ENCODE assay signal across 25 cellular contexts in genomic region chr21:27462786-27463185, GRCh38.
A peak's percentile ranks its signal among the peaks of the same experiment; 100 is the strongest.
DNase-seq lines count a peak whose midpoint lies in the region; ATAC-seq, FAIRE-seq and TF ChIP-seq lines count a peak whose summit lies in the region.
"Had no signal": no experiment of that assay in that cellular context is flagged by ENCODE, and none has a peak within 500 bp of the region (broad histone marks: within the 10 kb centered on the region; RNA-seq: fewer than 3 reads in every experiment).

No MANE protein-coding gene starts in this region.

- H3K36me3 ChIP-seq in OCI-LY3 (replicated peaks; ENCODE audit: low read depth, low read length), result no peaks in the 10 kb centered on the region
- H3K36me3 ChIP-seq in astrocyte (ENCODE audit: insufficient read depth, low read length), result no peaks in the 10 kb centered on the region
- no peaks in the 10 kb centered on the region for H3K36me3 ChIP-seq in keratinocyte (ENCODE audit: control insufficient read depth in 2 of 2, extremely low read depth in 1 of 2, insufficient read depth in 2 of 2, low read length in 2 of 2)
- H3K36me3 ChIP-seq in smooth muscle cell (ENCODE audit: low read depth), result no peaks in the 10 kb centered on the region
- no peaks in the 10 kb centered on the region for H3K36me3 ChIP-seq in mammary epithelial cell (ENCODE audit: insufficient read depth, low read length)
- H3K36me3 ChIP-seq: BLaER1 treated with 17β-estradiol and CSF1 and Interleukin-3, amounts not matched to agents 10 nM and 100 nM had no signal

- 76% methylated on average over 3 of the region's 3 CpGs for WGBS in smooth muscle cell (ENCODE audit: low lambda C conversion rate)
- WGBS in mammary epithelial cell (ENCODE audit: low coverage, missing lambda C conversion rate), result 88% methylated on average over 3 of the region's 3 CpGs

- no peak for TF ChIP-seq CTCF in OCI-LY3 (IDR thresholded peaks at IDR 0.05; ENCODE audit: low read depth, low read length)
- no peak for TF ChIP-seq CTCF in astrocyte (IDR thresholded peaks at IDR 0.05; ENCODE audit: insufficient read depth, low read depth, low read length)
- TF ChIP-seq CTCF in keratinocyte (optimal IDR thresholded peaks at IDR 0.05 in 1 of 3, IDR thresholded peaks at IDR 0.05 in 1 of 3, conservative IDR thresholded peaks at IDR 0.05 in 1 of 3; ENCODE audit: extremely low read depth in 1 of 3, insufficient read depth in 2 of 3, low read length in 3 of 3), result no peak
- TF ChIP-seq CTCF in smooth muscle cell (IDR thresholded peaks at IDR 0.05; ENCODE audit: borderline replicate concordance, insufficient read depth, poor library complexity, severe bottlenecking), result no peak
- TF ChIP-seq CTCF in mammary epithelial cell (conservative IDR thresholded peaks at IDR 0.05 in 1 of 2, IDR thresholded peaks at IDR 0.05 in 1 of 2; ENCODE audit: extremely low read depth in 1 of 2, insufficient read depth in 1 of 2, low read depth in 1 of 2, low read length in 2 of 2), result no peak
- no peak for TF ChIP-seq CTCF in D721Med (IDR thresholded peaks at IDR 0.05; ENCODE audit: insufficient read depth, missing control alignments)

- H3K4me1 Mint-ChIP-seq in astrocyte (ENCODE audit: low read depth, unreplicated experiment), result peaks cover 2% of the 10 kb centered on the region
- H3K4me1 Mint-ChIP-seq: B cell had no signal

- no peaks in the 10 kb centered on the region for H3K36me3 Mint-ChIP-seq in astrocyte (ENCODE audit: low read depth, unreplicated experiment)
- H3K36me3 Mint-ChIP-seq: CD8-positive, alpha-beta T cell had no signal

- H4K20me1 ChIP-seq in OCI-LY3 (ENCODE audit: insufficient read depth, low read length), result no peaks in the 10 kb centered on the region
- no peaks in the 10 kb centered on the region for H4K20me1 ChIP-seq in astrocyte (ENCODE audit: insufficient read depth, low read length)
- no peaks in the 10 kb centered on the region for H4K20me1 ChIP-seq in keratinocyte (ENCODE audit: control insufficient read depth, extremely low read depth, insufficient read depth, low read length)
- no peaks in the 10 kb centered on the region for H4K20me1 ChIP-seq in smooth muscle cell (ENCODE audit: low read depth)
- H4K20me1 ChIP-seq in mammary epithelial cell (ENCODE audit: insufficient read depth, low read length), result no peaks in the 10 kb centered on the region
- H4K20me1 ChIP-seq: BLaER1 treated with 17β-estradiol and CSF1 and Interleukin-3, amounts not matched to agents 10 nM and 100 nM had no signal

- H3K9me3 Mint-ChIP-seq in astrocyte (ENCODE audit: unreplicated experiment), result no peaks in the 10 kb centered on the region

- peaks cover 4% of the 10 kb centered on the region for H3F3A ChIP-seq in smooth muscle cell (ENCODE audit: low read depth)

- H3K4me3 Mint-ChIP-seq in astrocyte (ENCODE audit: unreplicated experiment), result no peak overlapping the region
- H3K4me3 Mint-ChIP-seq: B cell; CD4-positive, alpha-beta T cell; CD8-positive, alpha-beta T cell had no signal

- H3K27ac ChIP-seq in OCI-LY3 (ENCODE audit: low read length), result no peak overlapping the region
- H3K27ac ChIP-seq in astrocyte (ENCODE audit: low read depth, low read length), result no peak overlapping the region
- H3K27ac ChIP-seq in keratinocyte (ENCODE audit: control insufficient read depth, insufficient read depth, low read length), result no peak overlapping the region
- H3K27ac ChIP-seq in smooth muscle cell (ENCODE audit: low read depth), result no peak overlapping the region
- no peak overlapping the region for H3K27ac ChIP-seq in mammary epithelial cell (ENCODE audit: insufficient read depth, low read depth, low read length)
- H3K27ac ChIP-seq: 22Rv1; A549; BLaER1 treated with 17β-estradiol and CSF1 and Interleukin-3, amounts not matched to agents 10 nM and 100 nM; C4-2B had no signal

- FAIRE-seq in astrocyte (lab: Jason Lieb, UNC) (peak; percentile 39), keratinocyte (lab: Jason Lieb, UNC) (no peak), D721Med (lab: Jason Lieb, UNC) (no peak)
- FAIRE-seq: A549, GM12878 had no signal

- H2AFZ ChIP-seq in OCI-LY3 (ENCODE audit: low read depth, low read length), result peak overlapping the region; percentile 65
- no peak overlapping the region for H2AFZ ChIP-seq in astrocyte (ENCODE audit: low read depth, low read length)
- no peak overlapping the region for H2AFZ ChIP-seq in keratinocyte (ENCODE audit: control insufficient read depth, low read length)
- H2AFZ ChIP-seq in smooth muscle cell (ENCODE audit: low read depth), result peak overlapping the region; percentile 7
- no peak overlapping the region for H2AFZ ChIP-seq in mammary epithelial cell (ENCODE audit: low read depth, low read length)

- H3K4me3 ChIP-seq in OCI-LY3 (ENCODE audit: low read length) (no peak overlapping the region), astrocyte (ENCODE audit: insufficient read depth, low read depth, low read length) (no peak overlapping the region), keratinocyte (ENCODE audit: control insufficient read depth in 2 of 3, extremely low read depth in 1 of 3, insufficient read depth in 2 of 3, low read depth in 1 of 3, low read length in 3 of 3) (no peak overlapping the region), smooth muscle cell (no peak overlapping the region), mammary epithelial cell (replicated peaks in 1 of 3; ENCODE audit: insufficient read depth in 1 of 3, low read depth in 2 of 3, low read length in 3 of 3) (no peak overlapping the region)
- H3K4me3 ChIP-seq: A549; BLaER1 treated with 17β-estradiol and CSF1 and Interleukin-3, amounts not matched to agents 10 nM and 100 nM; GM12878 had no signal

- H3K27me3 ChIP-seq in OCI-LY3 (ENCODE audit: low read depth, low read length) (no peaks in the 10 kb centered on the region), astrocyte (ENCODE audit: insufficient read depth, low read length) (no peaks in the 10 kb centered on the region), keratinocyte (ENCODE audit: control insufficient read depth, extremely low read depth, insufficient read depth, low read length) (no peaks in the 10 kb centered on the region), smooth muscle cell (ENCODE audit: low read depth) (no peaks in the 10 kb centered on the region), mammary epithelial cell (ENCODE audit: insufficient read depth, low read length) (no peaks in the 10 kb centered on the region)
- H3K27me3 ChIP-seq: BLaER1 treated with 17β-estradiol and CSF1 and Interleukin-3, amounts not matched to agents 10 nM and 100 nM had no signal

- no peak overlapping the region for H3K9ac ChIP-seq in OCI-LY3 (ENCODE audit: low read length)
- H3K9ac ChIP-seq in astrocyte (ENCODE audit: low read length), result no peak overlapping the region
- H3K9ac ChIP-seq in keratinocyte (ENCODE audit: control insufficient read depth, extremely low read depth, insufficient read depth, low read length), result no peak overlapping the region
- H3K9ac ChIP-seq in smooth muscle cell (ENCODE audit: low read depth), result no peak overlapping the region
- no peak overlapping the region for H3K9ac ChIP-seq in mammary epithelial cell (ENCODE audit: insufficient read depth, low read length)
- H3K9ac ChIP-seq: BLaER1 treated with 17β-estradiol and CSF1 and Interleukin-3, amounts not matched to agents 10 nM and 100 nM had no signal

- H3K9me3 ChIP-seq in OCI-LY3 (ENCODE audit: insufficient read depth, low read length) (no peaks in the 10 kb centered on the region), astrocyte (ENCODE audit: insufficient read depth, low read depth, low read length) (no peaks in the 10 kb centered on the region), keratinocyte (ENCODE audit: control insufficient read depth, low read depth, low read length) (no peaks in the 10 kb centered on the region), smooth muscle cell (replicated peaks; ENCODE audit: low read depth) (no peaks in the 10 kb centered on the region), mammary epithelial cell (replicated peaks; ENCODE audit: insufficient read depth, low read length) (no peaks in the 10 kb centered on the region)
- H3K9me3 ChIP-seq: A549; BLaER1 treated with 17β-estradiol and CSF1 and Interleukin-3, amounts not matched to agents 10 nM and 100 nM; Caco-2 had no signal

- dilution Hi-C loops in keratinocyte (cut with MboI; ENCODE audit: extremely low pct_ligation_motif_present, low sequenced_read_pairs), result no loop called here
- dilution Hi-C loops in mammary epithelial cell (cut with HindIII; ENCODE audit: low sequenced_read_pairs), result no loop called here

- no peaks in the 10 kb centered on the region for H3K79me2 ChIP-seq in OCI-LY3 (ENCODE audit: low read length)
- no peaks in the 10 kb centered on the region for H3K79me2 ChIP-seq in astrocyte (ENCODE audit: insufficient read depth, low read length)
- no peaks in the 10 kb centered on the region for H3K79me2 ChIP-seq in keratinocyte (ENCODE audit: control insufficient read depth, insufficient read depth, low read length)
- no peaks in the 10 kb centered on the region for H3K79me2 ChIP-seq in smooth muscle cell (ENCODE audit: low read depth)
- no peaks in the 10 kb centered on the region for H3K79me2 ChIP-seq in mammary epithelial cell (ENCODE audit: insufficient read depth, low read length)

- no peak overlapping the region for H3K4me2 ChIP-seq in OCI-LY3 (ENCODE audit: low read length)
- H3K4me2 ChIP-seq in astrocyte (ENCODE audit: low read length), result no peak overlapping the region
- peak overlapping the region; percentile 7 for H3K4me2 ChIP-seq in keratinocyte (ENCODE audit: control insufficient read depth, extremely low read depth, insufficient read depth, low read depth, low read length)
- H3K4me2 ChIP-seq in smooth muscle cell, result no peak overlapping the region
- no peak overlapping the region for H3K4me2 ChIP-seq in mammary epithelial cell (ENCODE audit: insufficient read depth, low read depth, low read length)
- H3K4me2 ChIP-seq: A549; BLaER1 treated with 17β-estradiol and CSF1 and Interleukin-3, amounts not matched to agents 10 nM and 100 nM had no signal

- CTCF ChIA-PET in mammary epithelial cell (lab: Charles Lee; ENCODE audit: low non-redundant PET), result no interaction called here

- DNase-seq in astrocyte (ENCODE audit: low read depth) (no peak), keratinocyte (ENCODE audit: low read depth, low spot score) (no peak), smooth muscle cell (lab: John Stamatoyannopoulos, UW; ENCODE audit: unreplicated experiment) (no peak), mammary epithelial cell (no peak), D721Med (ENCODE audit: insufficient read length, low spot score) (no peak)
- DNase-seq: AML-193; Caco-2; Calu3; CD4-positive, alpha-beta T cell; CD8-positive, alpha-beta T cell; DMS 273 treated with DMSO at 0.1 percent for 48 hours; DMS153; DMS53; DMS79; DND-41; EL; GDM1 had no signal

- intact Hi-C loops in mammary epithelial cell (cut with micrococcal nuclease), result no loop called here

- no peaks in the 10 kb centered on the region for H3K27me3 Mint-ChIP-seq in astrocyte (ENCODE audit: low read depth, unreplicated experiment)
- H3K27me3 Mint-ChIP-seq: B cell; CD4-positive, alpha-beta T cell had no signal

- in situ Hi-C loops in mammary epithelial cell (cut with MboI; ENCODE audit: low sequenced_read_pairs in 2 of 2), result no loop called here

- peaks cover 11% of the 10 kb centered on the region for H3K4me1 ChIP-seq in OCI-LY3 (ENCODE audit: low read length)
- H3K4me1 ChIP-seq in astrocyte (ENCODE audit: insufficient read depth, low read length), result no peaks in the 10 kb centered on the region
- H3K4me1 ChIP-seq in keratinocyte (ENCODE audit: control insufficient read depth, extremely low read depth, insufficient read depth, low read length), result peaks cover 40% of the 10 kb centered on the region
- no peaks in the 10 kb centered on the region for H3K4me1 ChIP-seq in smooth muscle cell (ENCODE audit: low read depth)
- no peaks in the 10 kb centered on the region for H3K4me1 ChIP-seq in mammary epithelial cell (ENCODE audit: insufficient read depth, low read length)
- H3K4me1 ChIP-seq: A549; BLaER1 treated with 17β-estradiol and CSF1 and Interleukin-3, amounts not matched to agents 10 nM and 100 nM; Caco-2 had no signal

- no TSS peak for BruUV-seq in mammary epithelial cell (replicated peaks; lab: Mats Ljungman, UMichigan)

- H3K9me1 ChIP-seq in keratinocyte (ENCODE audit: control insufficient read depth, extremely low read depth, insufficient read depth, low read length), result no peaks in the 10 kb centered on the region

- no peak for ATAC-seq in GM18870 (IDR thresholded peaks at IDR 0.05; ENCODE audit: unreplicated experiment)
- ATAC-seq: A549; CD8-positive, alpha-beta T cell; GM12878 had no signal

- no peak overlapping the region for H3K27ac Mint-ChIP-seq in astrocyte (ENCODE audit: unreplicated experiment)
- H3K27ac Mint-ChIP-seq: B cell; CD4-positive, alpha-beta T cell; CD8-positive, alpha-beta T cell had no signal

Comparison
In these comparisons a context has a peak if more than half of its experiments do, and no peak if none do; other contexts are left out.
1. H2AFZ ChIP-seq: peak in OCI-LY3 (single experiment) and smooth muscle cell (single experiment); none in astrocyte (single experiment), keratinocyte (single experiment) and mammary epithelial cell (single experiment).